In genomic region chr22:44369916-44370804, GRCh38 we compare ENCODE assay signal across 29 cellular contexts. TPM values are rescaled to one million over a fixed set of nuclear protein-coding genes. Genes with fewer than 3 reads are reported as not detected.
A peak's percentile ranks its signal among the peaks of the same experiment; 100 is the strongest.
DNase-seq lines count a peak whose midpoint lies in the region; ATAC-seq, FAIRE-seq and TF ChIP-seq lines count a peak whose summit lies in the region.
"Had no signal": no experiment of that assay in that cellular context is flagged by ENCODE, and none has a peak within 500 bp of the region (broad histone marks: within the 10 kb centered on the region; RNA-seq: fewer than 3 reads in every experiment).

No MANE protein-coding gene starts in this region.

- H3K36me3 Mint-ChIP-seq in Caco-2 (ENCODE audit: insufficient read depth, unreplicated experiment) = no peaks in the 10 kb centered on the region

- H3K27ac Mint-ChIP-seq in Caco-2 (ENCODE audit: unreplicated experiment) = no peak overlapping the region
- H3K27ac Mint-ChIP-seq: CD4-positive, alpha-beta T cell; effector memory CD8-positive, alpha-beta T cell; IgD-negative memory B cell; stimulated activated naive B cell treated with anti-CD40 and anti-IgM and Interleukin-4, amounts not matched to agents 10 μg/mL and 1 μg/mL and 100 μg/mL, for 72 hours had no signal

- CTCF ChIA-PET in Caco-2 (lab: Charles Lee) = no interaction called here

- no peak overlapping the region for H3K27ac ChIP-seq in upper lobe of right lung
- H3K27ac ChIP-seq: adrenal gland, neutrophil, PC-9, testis had no signal

- no peaks in the 10 kb centered on the region for H3K4me1 Mint-ChIP-seq in Caco-2 (ENCODE audit: low read depth, unreplicated experiment)
- H3K4me1 Mint-ChIP-seq: IgD-negative memory B cell; stimulated activated naive B cell treated with anti-CD40 and anti-IgM and Interleukin-4, amounts not matched to agents 10 μg/mL and 1 μg/mL and 100 μg/mL, for 72 hours had no signal

- TF ChIP-seq CTCF in upper lobe of right lung (IDR thresholded peaks at IDR 0.05) = no peak
- no peak for TF ChIP-seq CTCF in Caco-2 (IDR thresholded peaks at IDR 0.05; ENCODE audit: insufficient read depth in 1 of 2, low read depth in 1 of 2, low read length in 1 of 2, severe bottlenecking in 1 of 2, unreplicated experiment in 1 of 2)
- no peak for TF ChIP-seq CTCF in D721Med (IDR thresholded peaks at IDR 0.05; ENCODE audit: insufficient read depth, missing control alignments)

- H3K4me1 ChIP-seq in adipocyte (ENCODE audit: control insufficient read depth, insufficient read depth, low read length) = no peaks in the 10 kb centered on the region
- H3K4me1 ChIP-seq in upper lobe of right lung = no peaks in the 10 kb centered on the region
- H3K4me1 ChIP-seq in Caco-2 = no peaks in the 10 kb centered on the region
- H3K4me1 ChIP-seq: adrenal gland, testis had no signal

- intact Hi-C loops in left cardiac atrium (cut with DNase I) = loop anchor here in 1 of 2 donors (10.0 kb wide), 1 partner anchor 125 kb away; the partner anchor contains the start of gene RTL6
- intact Hi-C loops in Right ventricle myocardium inferior (cut with DNase I) = loop anchor here (10.0 kb wide), 1 partner anchor 375 kb away; no protein-coding TSS in a partner anchor
- intact Hi-C loops in upper lobe of right lung (cut with DNase I) = no loop called here
- intact Hi-C loops in Caco-2 (cut with micrococcal nuclease; ENCODE audit: unreplicated experiment) = loop anchor here (10.0 kb wide), 1 partner anchor 75 kb away; no protein-coding TSS in a partner anchor

- no peak for FAIRE-seq in D721Med (lab: Jason Lieb, UNC)
- FAIRE-seq: colon, frontal cortex, TTC549 had no signal

- peaks cover 12% of the 10 kb centered on the region for H3K9me3 Mint-ChIP-seq in Caco-2 (ENCODE audit: unreplicated experiment)

- no peak overlapping the region for H3K4me3 Mint-ChIP-seq in Caco-2 (ENCODE audit: unreplicated experiment)
- H3K4me3 Mint-ChIP-seq: CD4-positive, alpha-beta T cell; effector memory CD8-positive, alpha-beta T cell; IgD-negative memory B cell; stimulated activated naive B cell treated with anti-CD40 and anti-IgM and Interleukin-4, amounts not matched to agents 10 μg/mL and 1 μg/mL and 100 μg/mL, for 72 hours had no signal

- H3K9ac ChIP-seq in adipocyte (ENCODE audit: low read length) = no peak overlapping the region

- peaks cover 10% of the 10 kb centered on the region for H3K27me3 Mint-ChIP-seq in Caco-2 (ENCODE audit: insufficient read depth, unreplicated experiment)
- H3K27me3 Mint-ChIP-seq: CD4-positive, alpha-beta T cell had no signal

- H3K4me3 ChIP-seq in adipocyte (ENCODE audit: low read length) (no peak overlapping the region), upper lobe of right lung (no peak overlapping the region), Caco-2 (ENCODE audit: low read depth, low read length) (no peak overlapping the region)
- H3K4me3 ChIP-seq: adrenal gland, lung, PC-9, smooth muscle cell, testis had no signal

- peaks cover 8% of the 10 kb centered on the region for H3K27me3 ChIP-seq in adipocyte (replicated peaks; ENCODE audit: control insufficient read depth, insufficient read depth, low read length)
- H3K27me3 ChIP-seq in upper lobe of right lung = no peaks in the 10 kb centered on the region
- H3K27me3 ChIP-seq in Caco-2 (replicated peaks; ENCODE audit: control insufficient read depth, insufficient read depth, low read length) = no peaks in the 10 kb centered on the region
- H3K27me3 ChIP-seq: adrenal gland, neutrophil, testis had no signal

- no peak for ATAC-seq in left cardiac atrium
- no peak for ATAC-seq in Right ventricle myocardium inferior
- ATAC-seq in left lobe of liver = peak; percentile 20
- no peak for ATAC-seq in upper lobe of right lung
- ATAC-seq: effector memory CD8-positive, alpha-beta T cell; esophagus mucosa; stimulated activated naive B cell treated with anti-CD40 and anti-IgM and Interleukin-4, amounts not matched to agents 10 μg/mL and 1 μg/mL and 100 μg/mL, for 72 hours had no signal

- H3K36me3 ChIP-seq in adipocyte (ENCODE audit: control insufficient read depth, insufficient read depth, low read length, severe bottlenecking) (no peaks in the 10 kb centered on the region), upper lobe of right lung (no peaks in the 10 kb centered on the region), Caco-2 (ENCODE audit: control insufficient read depth, insufficient read depth, low read length) (no peaks in the 10 kb centered on the region)
- H3K36me3 ChIP-seq: adrenal gland, neutrophil had no signal

- DNase-seq in left cardiac atrium (peak; percentile 14), Right ventricle myocardium inferior (ENCODE audit: missing footprints) (no peak), adipocyte (ENCODE audit: low read depth) (peak; percentile 39), left lobe of liver (ENCODE audit: low spot score) (no peak), upper lobe of right lung (peak; percentile 53), Caco-2 (no peak), D721Med (ENCODE audit: insufficient read length, low spot score) (no peak)
- DNase-seq: activated CD4-positive, alpha-beta T cell treated with anti-CD3 and anti-CD28 coated beads for 1 hour; activated CD8-positive, alpha-beta memory T cell treated with anti-CD3 and anti-CD28 coated beads for 24 hours; activated gamma-delta T cell treated with Interleukin-2 at 50 U/mL for 16 hours; activated T-cell treated with anti-CD3 and anti-CD28 coated beads, Interleukin-2, amount 50 U/mL, for 1 hour; CD4-positive, alpha-beta T cell; effector memory CD8-positive, alpha-beta T cell; NCI-H2081 treated with DMSO at 0.1 percent for 48 hours; NCI-H345; stimulated activated CD4-positive, alpha-beta T cell treated with anti-CD3 and anti-CD28 coated beads, Interleukin-4, amount 100 ng/mL, for 24 hours; stimulated activated naive B cell treated with anti-CD40 and anti-IgM and Interleukin-4, amounts not matched to agents 10 μg/mL and 1 μg/mL and 100 μg/mL, for 72 hours; T-helper 1 cell; testis had no signal

- H3K9me3 ChIP-seq in adipocyte (ENCODE audit: control insufficient read depth, low read length) (peaks cover 14% of the 10 kb centered on the region), upper lobe of right lung (no peaks in the 10 kb centered on the region), Caco-2 (peaks cover 6% of the 10 kb centered on the region)
- H3K9me3 ChIP-seq: adrenal gland, neutrophil, testis had no signal

- POLR2A ChIA-PET in Caco-2 (lab: Charles Lee) = no interaction called here

- no TSS peak for BruUV-seq in Caco-2 (replicated peaks; lab: Mats Ljungman, UMichigan)

RNA-seq across cellular contexts. Expression of gene SHISAL1, which starts 57.4 kb away (rescaled TPM):
- total RNA-seq in left cardiac atrium (1 to 10 TPM; 1.4 to 4.2 TPM), Right ventricle myocardium inferior (1.5 TPM), left lobe of liver (0.10 TPM), upper lobe of right lung (1.0 TPM), Caco-2 (2022) (not detected in 2 replicates)
- total RNA-seq: CD4-positive, alpha-beta T cell had no signal

Comparison
In these comparisons a context has a peak if more than half of its experiments do, and no peak if none do; other contexts are left out.
1. DNase-seq: peak in left cardiac atrium (single experiment), adipocyte (single experiment) and upper lobe of right lung (single experiment); none in Right ventricle myocardium inferior (single experiment), left lobe of liver (single experiment), Caco-2 (0 of 2) and D721Med (single experiment).